In the genomic region with DNA sequence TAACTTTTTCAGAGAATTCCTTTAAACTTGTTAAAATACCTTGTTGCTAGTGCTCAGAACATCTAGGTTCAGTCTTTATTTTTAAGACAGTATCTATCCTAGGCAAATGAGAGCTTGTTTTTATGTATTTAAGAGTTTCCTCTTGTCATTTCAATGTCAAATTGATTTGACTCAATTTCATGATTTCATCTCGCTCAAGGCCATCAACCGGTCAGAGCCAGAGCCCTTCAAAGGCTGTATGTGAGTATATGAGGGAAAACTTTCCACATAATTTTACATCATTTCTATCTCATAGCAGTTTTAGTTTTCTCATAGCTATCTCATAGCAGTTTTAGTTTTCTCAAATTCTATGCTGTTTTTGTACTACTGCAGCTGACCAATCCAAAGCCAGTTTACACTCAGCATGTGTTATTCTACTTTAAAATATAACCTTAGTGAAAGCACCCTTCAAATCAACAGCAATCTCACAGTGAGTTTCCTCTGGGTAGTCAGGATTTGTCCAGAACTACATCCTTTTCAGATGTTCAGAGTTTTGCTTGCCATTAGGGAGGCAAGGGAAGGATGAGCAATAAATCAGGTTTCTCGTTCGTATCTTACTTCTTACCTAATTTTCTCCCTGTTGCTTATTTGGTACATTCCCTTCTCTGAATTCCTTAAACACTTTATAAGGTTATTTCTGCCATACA, we compare ENCODE assay signal across 14 cellular contexts. TPM values are rescaled to one million over a fixed set of nuclear protein-coding genes. Genes with fewer than 3 reads are reported as not detected.
A peak's percentile ranks its signal among the peaks of the same experiment; 100 is the strongest.
DNase-seq lines count a peak whose midpoint lies in the region; ATAC-seq and TF ChIP-seq lines count a peak whose summit lies in the region.
"Had no signal": no experiment of that assay in that cellular context is flagged by ENCODE, and none has a peak within 500 bp of the region (broad histone marks: within the 10 kb centered on the region; RNA-seq: fewer than 3 reads in every experiment).

No MANE protein-coding gene starts in this region.

- H3K27me3 ChIP-seq in KMS-11 (ENCODE audit: insufficient read depth, low read depth) (no peaks in the 10 kb centered on the region), smooth muscle cell (ENCODE audit: low read depth) (no peaks in the 10 kb centered on the region), endodermal cell (ENCODE audit: control insufficient read depth, insufficient read depth, low read length, poor library complexity, severe bottlenecking) (no peaks in the 10 kb centered on the region)

- H3K27ac ChIP-seq in KMS-11 (peak overlapping the region; percentile 21; the same call in 1 of the 2 replicates), smooth muscle cell (ENCODE audit: low read depth) (peak overlapping the region; percentile 46), RWPE1 (no peak overlapping the region), endodermal cell (ENCODE audit: low read depth, low read length) (no peak overlapping the region)
- H3K27ac ChIP-seq: prostate gland had no signal

- peak; percentile 39 to 67 for ATAC-seq in activated T-cell treated with anti-CD3 and anti-CD28 coated beads, Interleukin-2, amount 50 U/mL, for 72 hours (replicated peaks in 1 of 2)
- ATAC-seq in effector memory CD8-positive, alpha-beta T cell (replicated peaks), result no peak
- ATAC-seq in HG03354 (IDR thresholded peaks at IDR 0.05; ENCODE audit: poor library complexity, severe bottlenecking, unreplicated experiment), result no peak

- H3K4me3 Mint-ChIP-seq in activated T-cell treated with anti-CD3 and anti-CD28 coated beads, Interleukin-2, amount 50 U/mL, for 72 hours, result peak overlapping the region in 1 of 2 donors; percentile 50
- no peak overlapping the region for H3K4me3 Mint-ChIP-seq in effector memory CD8-positive, alpha-beta T cell
- no peak overlapping the region for H3K4me3 Mint-ChIP-seq in endodermal cell

- H2AFZ ChIP-seq in KMS-11 (ENCODE audit: low read depth), result no peak overlapping the region
- H2AFZ ChIP-seq in smooth muscle cell (ENCODE audit: low read depth), result no peak overlapping the region

- H3F3A ChIP-seq in smooth muscle cell (ENCODE audit: low read depth), result peaks cover 59% of the 10 kb centered on the region

- DNase-seq in activated T-cell treated with anti-CD3 and anti-CD28 coated beads, Interleukin-2, amount 50 U/mL, for 72 hours, result no peak
- DNase-seq in activated T-cell treated with anti-CD3 and anti-CD28 coated beads for 4 hours (no peak), smooth muscle cell (lab: John Stamatoyannopoulos, UW; ENCODE audit: unreplicated experiment) (no peak), RWPE1 (ENCODE audit: low spot score) (no peak), endodermal cell (no peak)
- DNase-seq in effector memory CD8-positive, alpha-beta T cell, result no peak
- DNase-seq: activated CD8-positive, alpha-beta memory T cell treated with anti-CD3 and anti-CD28 coated beads for 24 hours; NCI-H187 treated with DMSO at 0.1 percent for 48 hours; NCI-H510A; stimulated activated CD4-positive, alpha-beta T cell treated with anti-CD3 and anti-CD28 coated beads, Interleukin-12 subunit alpha, Interleukin-12 subunit beta, amount 100 ng/mL, for 4 hours; substantia nigra had no signal

- peak overlapping the region; percentile 98 for H3K27ac Mint-ChIP-seq in activated T-cell treated with anti-CD3 and anti-CD28 coated beads, Interleukin-2, amount 50 U/mL, for 72 hours
- H3K27ac Mint-ChIP-seq in effector memory CD8-positive, alpha-beta T cell, result peak overlapping the region; percentile 69 to 71
- no peak overlapping the region for H3K27ac Mint-ChIP-seq in endodermal cell

- H3K9me3 ChIP-seq in smooth muscle cell (replicated peaks; ENCODE audit: low read depth), result no peaks in the 10 kb centered on the region
- no peaks in the 10 kb centered on the region for H3K9me3 ChIP-seq in endodermal cell (ENCODE audit: control insufficient read depth, low read length)
- H3K9me3 ChIP-seq: prostate gland had no signal

- H3K9ac ChIP-seq in KMS-11 (no peak overlapping the region), smooth muscle cell (ENCODE audit: low read depth) (no peak overlapping the region), endodermal cell (ENCODE audit: extremely low read depth, low read length, poor library complexity, severe bottlenecking) (no peak overlapping the region)

- no peak overlapping the region for H3K4me3 ChIP-seq in KMS-11 (IDR thresholded peaks at IDR 0.05; ENCODE audit: insufficient read depth, low read depth, low read length)
- no peak overlapping the region for H3K4me3 ChIP-seq in smooth muscle cell
- no peak overlapping the region for H3K4me3 ChIP-seq in endodermal cell (ENCODE audit: low read length)
- H3K4me3 ChIP-seq: prostate gland had no signal

- H3K9me3 Mint-ChIP-seq in activated T-cell treated with anti-CD3 and anti-CD28 coated beads, Interleukin-2, amount 50 U/mL, for 72 hours, result no peaks in the 10 kb centered on the region
- no peaks in the 10 kb centered on the region for H3K9me3 Mint-ChIP-seq in effector memory CD8-positive, alpha-beta T cell
- no peaks in the 10 kb centered on the region for H3K9me3 Mint-ChIP-seq in endodermal cell

- H4K20me1 ChIP-seq in KMS-11 (ENCODE audit: insufficient read depth) (peaks cover 19% of the 10 kb centered on the region; the same call in 1 of the 2 replicates), smooth muscle cell (ENCODE audit: low read depth) (peaks cover 87% of the 10 kb centered on the region)

- H3K36me3 Mint-ChIP-seq in activated T-cell treated with anti-CD3 and anti-CD28 coated beads, Interleukin-2, amount 50 U/mL, for 72 hours (ENCODE audit: insufficient read depth in 2 of 2), result peaks cover 14 to 74% of the 10 kb centered on the region in 2 donors
- peaks cover 99% of the 10 kb centered on the region for H3K36me3 Mint-ChIP-seq in effector memory CD8-positive, alpha-beta T cell (ENCODE audit: insufficient read depth)
- peaks cover 85% of the 10 kb centered on the region for H3K36me3 Mint-ChIP-seq in endodermal cell (ENCODE audit: low read depth)

- TF ChIP-seq CTCF in KMS-11 (conservative IDR thresholded peaks at IDR 0.05; ENCODE audit: low read depth, low read length) (no peak), smooth muscle cell (IDR thresholded peaks at IDR 0.05; ENCODE audit: borderline replicate concordance, insufficient read depth, poor library complexity, severe bottlenecking) (no peak), RWPE1 (conservative IDR thresholded peaks at IDR 0.05; ENCODE audit: low read depth) (no peak), endodermal cell (conservative IDR thresholded peaks at IDR 0.05) (no peak)

- POLR2A ChIA-PET in RWPE1 (lab: Yijun Ruan, JAX; ENCODE audit: low non-redundant PET), result no interaction called here

- peaks cover 4% of the 10 kb centered on the region for H3K4me1 ChIP-seq in KMS-11 (ENCODE audit: low read depth, poor library complexity, severe bottlenecking)
- H3K4me1 ChIP-seq in smooth muscle cell (ENCODE audit: low read depth), result no peaks in the 10 kb centered on the region
- no peaks in the 10 kb centered on the region for H3K4me1 ChIP-seq in endodermal cell (ENCODE audit: control insufficient read depth, insufficient read depth, low read length)
- H3K4me1 ChIP-seq: prostate gland had no signal

- no peaks in the 10 kb centered on the region for H3K27me3 Mint-ChIP-seq in activated T-cell treated with anti-CD3 and anti-CD28 coated beads, Interleukin-2, amount 50 U/mL, for 72 hours (ENCODE audit: low read depth)
- no peaks in the 10 kb centered on the region for H3K27me3 Mint-ChIP-seq in effector memory CD8-positive, alpha-beta T cell
- H3K27me3 Mint-ChIP-seq in endodermal cell (ENCODE audit: insufficient read depth), result no peaks in the 10 kb centered on the region

- peaks cover 77% of the 10 kb centered on the region for H3K4me1 Mint-ChIP-seq in activated T-cell treated with anti-CD3 and anti-CD28 coated beads, Interleukin-2, amount 50 U/mL, for 72 hours (ENCODE audit: low read depth)
- H3K4me1 Mint-ChIP-seq in effector memory CD8-positive, alpha-beta T cell (ENCODE audit: low read depth in 2 of 2), result peaks cover 34 to 78% of the 10 kb centered on the region in 2 donors
- H3K4me1 Mint-ChIP-seq in endodermal cell, result peaks cover 1% of the 10 kb centered on the region

- CTCF ChIA-PET in RWPE1 (lab: Yijun Ruan, JAX), result no interaction called here

- H3K79me2 ChIP-seq in KMS-11 (ENCODE audit: insufficient read depth, low read depth), result peaks cover 90% of the 10 kb centered on the region
- H3K79me2 ChIP-seq in smooth muscle cell (ENCODE audit: low read depth), result peaks cover 88% of the 10 kb centered on the region

- H3K36me3 ChIP-seq in KMS-11 (ENCODE audit: insufficient read depth) (peaks cover 48% of the 10 kb centered on the region), smooth muscle cell (ENCODE audit: low read depth) (peaks cover 48% of the 10 kb centered on the region), endodermal cell (ENCODE audit: control insufficient read depth, insufficient read depth, low read length) (peaks cover 100% of the 10 kb centered on the region)

- H3K4me2 ChIP-seq in KMS-11 (no peak overlapping the region), smooth muscle cell (no peak overlapping the region)

- 97% methylated on average over 4 of the region's 4 CpGs for WGBS in smooth muscle cell (ENCODE audit: low lambda C conversion rate)
- 96 to 100% methylated on average over 2 to 4 of the region's 4 CpGs for whole genome bisulfite sequencing in endodermal cell (ENCODE audit: insufficient coverage in 1 of 2, insufficient read length in 1 of 2), 2 experiments

RNA-seq across cellular contexts. Expression of a gene that starts 12.7 kb away (rescaled TPM):
- 100 to 1,000 TPM; 310 to 319 TPM for total RNA-seq in activated T-cell treated with anti-CD3 and anti-CD28 coated beads, Interleukin-2, amount 50 U/mL, for 72 hours
- total RNA-seq in smooth muscle cell, result 241 and 286 TPM in 2 replicates
- 198 and 236 TPM in 2 replicates for polyA plus RNA-seq in smooth muscle cell
- total RNA-seq in endodermal cell, result 100 to 1,000 TPM; 517 to 556 TPM
- polyA plus RNA-seq in endodermal cell (2013, experiment 1 of 2), result 401 TPM
- polyA plus RNA-seq in endodermal cell (2013, experiment 2 of 2), result 378 TPM

RNA-seq across cellular contexts. Expression of a gene that starts 16.2 kb away (rescaled TPM):
- 10 to 100 TPM in 1 of 2 donors, 1 to 10 TPM in 1; 9.8 to 12.1 TPM for total RNA-seq in activated T-cell treated with anti-CD3 and anti-CD28 coated beads, Interleukin-2, amount 50 U/mL, for 72 hours
- total RNA-seq in smooth muscle cell (11.1 and 14.7 TPM in 2 replicates), endodermal cell (10 to 100 TPM; 19.5 to 23.4 TPM)
- 37.2 and 56.7 TPM in 2 replicates for polyA plus RNA-seq in smooth muscle cell
- 27.2 TPM for polyA plus RNA-seq in endodermal cell (2013, experiment 1 of 2)
- 25.9 TPM for polyA plus RNA-seq in endodermal cell (2013, experiment 2 of 2)

Comparison
In these comparisons a context has a peak if more than half of its experiments do, and no peak if none do; other contexts are left out.
1. ATAC-seq: peak in activated T-cell treated with anti-CD3 and anti-CD28 coated beads, Interleukin-2, amount 50 U/mL, for 72 hours (2 of 2); none in effector memory CD8-positive, alpha-beta T cell (single experiment) and HG03354 (single experiment).
2. H3K27ac ChIP-seq: peak in KMS-11 (single experiment) and smooth muscle cell (single experiment); none in RWPE1 (single experiment) and endodermal cell (single experiment).